Comparison of ENCODE assay signal across 1 cellular context in genomic region chr1:212396638-212397037, GRCh38.
TF ChIP-seq lines count a peak whose summit lies in the region.

No MANE protein-coding gene starts in this region.

TF ChIP-seq in SK-N-SH treated with all-trans-retinoic acid at 6 μM for 48 hours, 23 proteins besides CTCF, POLR2A, EP300 and RAD21 (continued from another document):
- no peak for TF ChIP-seq ZC3H10 (CRISPR knock-in tag; IDR thresholded peaks at IDR 0.05)
- no peak for TF ChIP-seq ZNF8 (CRISPR knock-in tag; IDR thresholded peaks at IDR 0.05)
- TF ChIP-seq ZNF70 (CRISPR knock-in tag; IDR thresholded peaks at IDR 0.05): no peak
- no peak for TF ChIP-seq TOX (CRISPR knock-in tag; IDR thresholded peaks at IDR 0.05; ENCODE audit: borderline replicate concordance)
- no peak for TF ChIP-seq ISL1 (CRISPR knock-in tag; IDR thresholded peaks at IDR 0.05)
- TF ChIP-seq SNAI2 (CRISPR knock-in tag; IDR thresholded peaks at IDR 0.05): no peak
- no peak for TF ChIP-seq TSHZ2 (CRISPR knock-in tag; IDR thresholded peaks at IDR 0.05)
- TF ChIP-seq RARB (CRISPR knock-in tag; IDR thresholded peaks at IDR 0.05): no peak
- no peak for TF ChIP-seq OSR1 (CRISPR knock-in tag; IDR thresholded peaks at IDR 0.05)
- no peak for TF ChIP-seq BACH2 (CRISPR knock-in tag; IDR thresholded peaks at IDR 0.05; ENCODE audit: borderline replicate concordance)
- no peak for TF ChIP-seq ZFP3 (CRISPR knock-in tag; IDR thresholded peaks at IDR 0.05)
- TF ChIP-seq POU6F1 (CRISPR knock-in tag; IDR thresholded peaks at IDR 0.05; ENCODE audit: borderline replicate concordance, low read depth): no peak
- no peak for TF ChIP-seq CREB5 (CRISPR knock-in tag; IDR thresholded peaks at IDR 0.05; ENCODE audit: low read depth)
TF ChIP-seq in SK-N-SH treated with all-trans-retinoic acid at 6 μM for 48 hours: peak in this region for 0.
